ENCODE assay signal across 9 cellular contexts in the genomic region with DNA sequence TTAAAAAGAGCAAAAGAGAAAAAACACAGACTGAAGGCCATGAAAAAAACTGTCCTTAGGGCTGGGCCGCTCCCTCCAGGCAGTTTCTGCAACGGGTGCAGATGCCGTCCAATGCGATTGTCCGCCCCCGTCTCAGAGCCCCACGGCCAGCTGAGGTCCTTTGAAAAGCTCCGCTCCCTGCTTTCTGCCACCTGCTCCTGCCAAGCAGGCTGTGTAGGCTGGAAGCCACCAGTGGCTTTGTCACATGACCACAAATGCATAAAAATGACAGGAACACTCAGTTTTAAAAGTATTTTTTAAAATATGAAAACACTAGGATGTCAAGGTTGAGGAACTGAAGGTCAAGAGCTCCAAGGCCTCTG.
DNase-seq lines count a peak whose midpoint lies in the region; ATAC-seq and TF ChIP-seq lines count a peak whose summit lies in the region.
"Had no signal": no experiment of that assay in that cellular context is flagged by ENCODE, and none has a peak within 500 bp of the region (broad histone marks: within the 10 kb centered on the region; RNA-seq: fewer than 3 reads in every experiment).

No MANE protein-coding gene starts in this region.

- H3K79me2 ChIP-seq in hepatocyte, result peaks cover 33% of the 10 kb centered on the region

- no peak for TF ChIP-seq CTCF in hepatocyte (IDR thresholded peaks at IDR 0.05; ENCODE audit: poor library complexity)
- no peak for TF ChIP-seq CTCF in activated CD8-positive, alpha-beta T cell treated with anti-CD3 and anti-CD28 coated beads for 36 hours (IDR thresholded peaks at IDR 0.05)

- POLR2A ChIA-PET in activated CD8-positive, alpha-beta T cell treated with anti-CD3 and anti-CD28 coated beads for 36 hours (lab: Charles Lee), result no interaction called here

- H3K27me3 Mint-ChIP-seq in stimulated activated memory B cell treated with anti-CD40 and anti-IgM and Interleukin-4, amounts not matched to agents 10 μg/mL and 1 μg/mL and 100 μg/mL, for 72 hours, result no peaks in the 10 kb centered on the region
- H3K27me3 Mint-ChIP-seq in activated CD8-positive, alpha-beta T cell treated with anti-CD3 and anti-CD28 coated beads for 36 hours, result no peaks in the 10 kb centered on the region

- H3K9me3 ChIP-seq in hepatocyte (ENCODE audit: low read depth), result no peaks in the 10 kb centered on the region

- H3K27me3 ChIP-seq in hepatocyte, result no peaks in the 10 kb centered on the region

- CTCF ChIA-PET in activated CD8-positive, alpha-beta T cell treated with anti-CD3 and anti-CD28 coated beads for 36 hours (lab: Charles Lee), result interaction anchor here (1.6 to 4.1 kb wide), 5 partner anchors 8 to 105 kb away, joined by 4 to 21 read pairs (median 8); no protein-coding TSS in a partner anchor

- 92% methylated on average over 8 of the region's 8 CpGs for WGBS in hepatocyte (ENCODE audit: low lambda C conversion rate, missing lambda C conversion rate)

- no peaks in the 10 kb centered on the region for H3K9me3 Mint-ChIP-seq in stimulated activated memory B cell treated with anti-CD40 and anti-IgM and Interleukin-4, amounts not matched to agents 10 μg/mL and 1 μg/mL and 100 μg/mL, for 72 hours
- H3K9me3 Mint-ChIP-seq in activated CD8-positive, alpha-beta T cell treated with anti-CD3 and anti-CD28 coated beads for 36 hours, result peaks cover 3% of the 10 kb centered on the region

- H3K27ac Mint-ChIP-seq in stimulated activated memory B cell treated with anti-CD40 and anti-IgM and Interleukin-4, amounts not matched to agents 10 μg/mL and 1 μg/mL and 100 μg/mL, for 72 hours, result peak overlapping the region; percentile 45
- no peak overlapping the region for H3K27ac Mint-ChIP-seq in activated CD8-positive, alpha-beta T cell treated with anti-CD3 and anti-CD28 coated beads for 36 hours

- intact Hi-C loops in activated CD8-positive, alpha-beta T cell treated with anti-CD3 and anti-CD28 coated beads for 36 hours (cut with micrococcal nuclease), result no loop called here

- no peak for ATAC-seq in stimulated activated memory B cell treated with anti-CD40 and anti-IgM and Interleukin-4, amounts not matched to agents 10 μg/mL and 1 μg/mL and 100 μg/mL, for 72 hours
- ATAC-seq in activated CD8-positive, alpha-beta T cell treated with anti-CD3 and anti-CD28 coated beads for 36 hours, result no peak
- ATAC-seq in GM18511 (IDR thresholded peaks at IDR 0.05; ENCODE audit: unreplicated experiment), result no peak

- H3K27ac ChIP-seq in hepatocyte, result peak overlapping the region; percentile 84

- peak; percentile 22 to 71 for DNase-seq in NCI-H187 (lab: John Stamatoyannopoulos, UW)
- DNase-seq in NCI-H187 treated with DMSO at 0.1 percent for 48 hours (lab: John Stamatoyannopoulos, UW), result no peak
- DNase-seq in SW480 (ENCODE audit: low spot score), result peak; percentile 84
- no peak for DNase-seq in hepatocyte (ENCODE audit: low spot score)
- DNase-seq in 8988T, result no peak
- no peak for DNase-seq in activated CD8-positive, alpha-beta T cell treated with anti-CD3 and anti-CD28 coated beads for 36 hours
- DNase-seq: stimulated activated CD4-positive, alpha-beta T cell treated with anti-CD3 and anti-CD28 coated beads, Interleukin-12 subunit alpha, Interleukin-12 subunit beta, amount 100 ng/mL, for 4 hours had no signal

- H3K9me2 ChIP-seq in hepatocyte (replicated peaks; ENCODE audit: insufficient read depth), result no peaks in the 10 kb centered on the region

- peaks cover 52% of the 10 kb centered on the region for H3K4me1 Mint-ChIP-seq in stimulated activated memory B cell treated with anti-CD40 and anti-IgM and Interleukin-4, amounts not matched to agents 10 μg/mL and 1 μg/mL and 100 μg/mL, for 72 hours
- peaks cover 43% of the 10 kb centered on the region for H3K4me1 Mint-ChIP-seq in activated CD8-positive, alpha-beta T cell treated with anti-CD3 and anti-CD28 coated beads for 36 hours (ENCODE audit: low read depth)

- H3K4me3 ChIP-seq in hepatocyte, result no peak overlapping the region

- no peak overlapping the region for H2AFZ ChIP-seq in hepatocyte

- no peak overlapping the region for H3K4me3 Mint-ChIP-seq in stimulated activated memory B cell treated with anti-CD40 and anti-IgM and Interleukin-4, amounts not matched to agents 10 μg/mL and 1 μg/mL and 100 μg/mL, for 72 hours
- H3K4me3 Mint-ChIP-seq in activated CD8-positive, alpha-beta T cell treated with anti-CD3 and anti-CD28 coated beads for 36 hours, result no peak overlapping the region

- no peaks in the 10 kb centered on the region for H3K36me3 ChIP-seq in hepatocyte (replicated peaks; ENCODE audit: insufficient read depth, low read depth)

- H3K4me1 ChIP-seq in hepatocyte (ENCODE audit: insufficient read depth), result peaks cover 27% of the 10 kb centered on the region

- H4K20me1 ChIP-seq in hepatocyte (ENCODE audit: insufficient read depth, poor library complexity, severe bottlenecking), result no peaks in the 10 kb centered on the region

- H3K36me3 Mint-ChIP-seq in stimulated activated memory B cell treated with anti-CD40 and anti-IgM and Interleukin-4, amounts not matched to agents 10 μg/mL and 1 μg/mL and 100 μg/mL, for 72 hours, result peaks cover 60% of the 10 kb centered on the region
- H3K36me3 Mint-ChIP-seq in activated CD8-positive, alpha-beta T cell treated with anti-CD3 and anti-CD28 coated beads for 36 hours (ENCODE audit: low read depth), result peaks cover 26% of the 10 kb centered on the region

- no peak overlapping the region for H3K4me2 ChIP-seq in hepatocyte

Comparison
In these comparisons a context has a peak if more than half of its experiments do, and no peak if none do; other contexts are left out.
1. DNase-seq: peak in NCI-H187 (2 of 2) and SW480 (single experiment); none in NCI-H187 treated with DMSO at 0.1 percent for 48 hours (single experiment), hepatocyte (single experiment), 8988T (single experiment) and activated CD8-positive, alpha-beta T cell treated with anti-CD3 and anti-CD28 coated beads for 36 hours (single experiment).